29 cellular contexts compared by ENCODE assay signal in the genomic region with DNA sequence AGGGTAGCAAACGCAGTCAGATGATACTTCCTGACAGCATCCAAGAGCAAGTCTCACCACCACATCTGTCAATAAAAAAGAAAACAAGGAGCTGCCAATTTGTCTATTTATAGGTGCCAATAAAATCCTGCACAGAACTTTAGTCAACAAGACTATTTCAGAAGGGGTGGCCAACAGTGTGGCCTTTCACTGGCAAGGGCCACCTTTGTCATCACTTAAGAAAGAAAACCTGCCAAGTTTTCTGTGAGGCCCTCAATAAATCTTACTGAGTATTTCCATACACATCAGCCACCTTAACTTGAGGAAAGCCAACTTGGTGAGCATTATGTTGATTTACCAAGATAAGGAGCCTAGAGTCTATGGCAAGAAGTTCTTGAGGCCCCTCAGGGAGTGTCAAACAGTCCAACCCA.
DNase-seq lines count a peak whose midpoint lies in the region; ATAC-seq and TF ChIP-seq lines count a peak whose summit lies in the region.
"Had no signal": no experiment of that assay in that cellular context is flagged by ENCODE, and none has a peak within 500 bp of the region (broad histone marks: within the 10 kb centered on the region; RNA-seq: fewer than 3 reads in every experiment).

No MANE protein-coding gene starts in this region.

- peak overlapping the region; percentile 25; the same call in 1 of the 2 replicates for H2AFZ ChIP-seq in KMS-11 (ENCODE audit: low read depth)
- H2AFZ ChIP-seq in PC-9 = no peak overlapping the region
- H2AFZ ChIP-seq in smooth muscle cell (ENCODE audit: low read depth) = no peak overlapping the region

- no TSS peak for BruUV-seq in PC-9 (replicated peaks; lab: Mats Ljungman, UMichigan)

- H3K4me1 ChIP-seq in KMS-11 (ENCODE audit: low read depth, poor library complexity, severe bottlenecking) (peaks cover 81% of the 10 kb centered on the region), PC-9 (replicated peaks; ENCODE audit: insufficient read depth) (peaks cover 40% of the 10 kb centered on the region), smooth muscle cell (ENCODE audit: low read depth) (peaks cover 5% of the 10 kb centered on the region), spleen (peaks cover 0 to 11% (median 0%) of the 10 kb centered on the region in 6 donors)
- H3K4me1 ChIP-seq: breast epithelium, heart left ventricle, right atrium auricular region had no signal

- POLR2A ChIA-PET in PC-9 (lab: Charles Lee; ENCODE audit: unreplicated experiment) = no interaction called here

- no peaks in the 10 kb centered on the region for H3K9me2 ChIP-seq in PC-9 (ENCODE audit: insufficient read depth)

- H3K27me3 ChIP-seq in KMS-11 (ENCODE audit: insufficient read depth, low read depth) (no peaks in the 10 kb centered on the region), PC-9 (ENCODE audit: insufficient read depth, low read depth) (no peaks in the 10 kb centered on the region), smooth muscle cell (ENCODE audit: low read depth) (no peaks in the 10 kb centered on the region), spleen (replicated peaks in 1 of 7) (no peaks in the 10 kb centered on the region)
- H3K27me3 ChIP-seq: breast epithelium, esophagus squamous epithelium, foreskin keratinocyte, heart left ventricle, MG63, pancreas, right atrium auricular region, stomach had no signal

- H3K9me3 Mint-ChIP-seq in mesothelial cell of epicardium = no peaks in the 10 kb centered on the region
- H3K9me3 Mint-ChIP-seq: activated CD8-positive, alpha-beta T cell treated with anti-CD3 and anti-CD28 coated beads for 36 hours; activated naive CD4-positive, alpha-beta T cell treated with anti-CD3 and anti-CD28 coated beads, Interleukin-2, amount 10 ng/mL, durations not matched to agents 7 days and 5 days had no signal

- DNase-seq in PC-9 (peak in 1 of 2 experiments; percentile 68), mesothelial cell of epicardium (ENCODE audit: low spot score in 2 of 2, unreplicated experiment in 2 of 2) (no peak), smooth muscle cell (lab: John Stamatoyannopoulos, UW; ENCODE audit: unreplicated experiment) (no peak), spleen (no peak)
- DNase-seq in activated naive CD4-positive, alpha-beta T cell treated with anti-CD3 and anti-CD28 coated beads, Interleukin-2, amount 50 U/mL, for 16 hours = no peak
- DNase-seq: activated CD4-positive, alpha-beta T cell treated with anti-CD3 and anti-CD28 coated beads for 1 hour; activated CD8-positive, alpha-beta T cell treated with anti-CD3 and anti-CD28 coated beads for 36 hours; activated naive CD4-positive, alpha-beta T cell treated with anti-CD3 and anti-CD28 coated beads, Interleukin-2, amount 10 ng/mL, durations not matched to agents 7 days and 5 days; amygdala; esophagus squamous epithelium; foreskin keratinocyte; heart left ventricle; kidney glomerular epithelial cell; MG63; NCI-H1105 treated with DMSO at 0.1 percent for 48 hours; NCI-H1930; NCI-H2171 treated with DMSO at 0.1 percent for 48 hours; NCI-H524; pancreas; Right ventricle myocardium superior; stimulated activated CD4-positive, alpha-beta T cell treated with anti-CD3 and anti-CD28 coated beads, Interleukin-4, amount 100 ng/mL, for 1 hour; stomach had no signal

- peak overlapping the region; percentile 99 for H3K27ac Mint-ChIP-seq in mesothelial cell of epicardium
- H3K27ac Mint-ChIP-seq: activated CD8-positive, alpha-beta T cell treated with anti-CD3 and anti-CD28 coated beads for 36 hours; activated naive CD4-positive, alpha-beta T cell treated with anti-CD3 and anti-CD28 coated beads, Interleukin-2, amount 10 ng/mL, durations not matched to agents 7 days and 5 days had no signal

- no peaks in the 10 kb centered on the region for H3K36me3 Mint-ChIP-seq in mesothelial cell of epicardium
- H3K36me3 Mint-ChIP-seq: activated naive CD4-positive, alpha-beta T cell treated with anti-CD3 and anti-CD28 coated beads, Interleukin-2, amount 10 ng/mL, durations not matched to agents 7 days and 5 days had no signal

- CTCF ChIA-PET in PC-9 (lab: Charles Lee) = no interaction called here

- intact Hi-C loops in PC-9 (cut with micrococcal nuclease; ENCODE audit: unreplicated experiment) (no loop called here), spleen (cut with DNase I; ENCODE audit: low total_unique reads) (no loop called here)

- H3K9ac ChIP-seq in KMS-11 = no peak overlapping the region
- no peak overlapping the region for H3K9ac ChIP-seq in smooth muscle cell (ENCODE audit: low read depth)
- H3K9ac ChIP-seq: BLaER1 treated with 17β-estradiol and CSF1 and Interleukin-3, amounts not matched to agents 10 nM and 100 nM had no signal

- no peak overlapping the region for H3K4me3 ChIP-seq in KMS-11 (IDR thresholded peaks at IDR 0.05; ENCODE audit: insufficient read depth, low read depth, low read length)
- H3K4me3 ChIP-seq in PC-9 = no peak overlapping the region
- H3K4me3 ChIP-seq in smooth muscle cell = no peak overlapping the region
- H3K4me3 ChIP-seq in spleen = no peak overlapping the region
- H3K4me3 ChIP-seq: BLaER1 treated with 17β-estradiol and CSF1 and Interleukin-3, amounts not matched to agents 10 nM and 100 nM; breast epithelium; esophagus squamous epithelium; heart left ventricle; lung; MG63; pancreas; right atrium auricular region; stomach had no signal

- H3K4me1 Mint-ChIP-seq in mesothelial cell of epicardium = peaks cover 51% of the 10 kb centered on the region

- peak overlapping the region; percentile 69 for H3K4me2 ChIP-seq in KMS-11
- H3K4me2 ChIP-seq in PC-9 = 0 out of 2 replicates have a peak overlapping the region, but pooled peaks have one; percentile 50
- H3K4me2 ChIP-seq in smooth muscle cell = peak overlapping the region; percentile 21

- H3K79me2 ChIP-seq in KMS-11 (ENCODE audit: insufficient read depth, low read depth) (no peaks in the 10 kb centered on the region), PC-9 (ENCODE audit: low read depth) (no peaks in the 10 kb centered on the region), smooth muscle cell (ENCODE audit: low read depth) (no peaks in the 10 kb centered on the region)

- H3K4me3 Mint-ChIP-seq in mesothelial cell of epicardium = no peak overlapping the region
- H3K4me3 Mint-ChIP-seq: activated CD8-positive, alpha-beta T cell treated with anti-CD3 and anti-CD28 coated beads for 36 hours; activated naive CD4-positive, alpha-beta T cell treated with anti-CD3 and anti-CD28 coated beads, Interleukin-2, amount 10 ng/mL, durations not matched to agents 7 days and 5 days had no signal

- WGBS in smooth muscle cell (ENCODE audit: low lambda C conversion rate) = 71% methylated on average over 1 of the region's 1 CpG
- 87 to 97% (median 90%) methylated on average over 1 of the region's 1 CpG for WGBS in spleen, 5 donors

- H3F3A ChIP-seq in PC-9 (ENCODE audit: insufficient read depth, low read depth) = peaks cover 22% of the 10 kb centered on the region
- H3F3A ChIP-seq in smooth muscle cell (ENCODE audit: low read depth) = no peaks in the 10 kb centered on the region

- peak overlapping the region; percentile 97 for H3K27ac ChIP-seq in KMS-11
- peak overlapping the region; percentile 89 for H3K27ac ChIP-seq in PC-9
- H3K27ac ChIP-seq in smooth muscle cell (ENCODE audit: low read depth) = peak overlapping the region; percentile 88
- no peak overlapping the region for H3K27ac ChIP-seq in spleen
- H3K27ac ChIP-seq: BLaER1 treated with 17β-estradiol and CSF1 and Interleukin-3, amounts not matched to agents 10 nM and 100 nM; breast epithelium; esophagus squamous epithelium; heart left ventricle; right atrium auricular region; stomach had no signal

- H3K36me3 ChIP-seq in KMS-11 (ENCODE audit: insufficient read depth) (no peaks in the 10 kb centered on the region), PC-9 (ENCODE audit: low read depth) (no peaks in the 10 kb centered on the region), smooth muscle cell (ENCODE audit: low read depth) (no peaks in the 10 kb centered on the region), spleen (no peaks in the 10 kb centered on the region)
- H3K36me3 ChIP-seq: BLaER1 treated with 17β-estradiol and CSF1 and Interleukin-3, amounts not matched to agents 10 nM and 100 nM; breast epithelium; esophagus squamous epithelium; heart left ventricle; MG63; pancreas; right atrium auricular region; stomach had no signal

- TF ChIP-seq CTCF in KMS-11 (conservative IDR thresholded peaks at IDR 0.05; ENCODE audit: low read depth, low read length) (no peak), PC-9 (conservative IDR thresholded peaks at IDR 0.05) (no peak), mesothelial cell of epicardium (IDR thresholded peaks at IDR 0.05; ENCODE audit: unreplicated experiment) (no peak), smooth muscle cell (IDR thresholded peaks at IDR 0.05; ENCODE audit: borderline replicate concordance, insufficient read depth, poor library complexity, severe bottlenecking) (no peak), spleen (IDR thresholded peaks at IDR 0.05 in 8 of 11, conservative IDR thresholded peaks at IDR 0.05 in 3 of 11) (no peak)

- H4K20me1 ChIP-seq in KMS-11 (ENCODE audit: insufficient read depth) (no peaks in the 10 kb centered on the region), PC-9 (ENCODE audit: insufficient read depth) (no peaks in the 10 kb centered on the region), smooth muscle cell (ENCODE audit: low read depth) (no peaks in the 10 kb centered on the region)

- no peaks in the 10 kb centered on the region for H3K27me3 Mint-ChIP-seq in mesothelial cell of epicardium (ENCODE audit: low read depth)

- no peak for ATAC-seq in HG03196 (IDR thresholded peaks at IDR 0.05; ENCODE audit: unreplicated experiment)
- ATAC-seq: activated CD8-positive, alpha-beta T cell treated with anti-CD3 and anti-CD28 coated beads for 36 hours; foreskin keratinocyte; heart left ventricle; Panc1; pancreas had no signal

- H3K9me3 ChIP-seq in PC-9 (ENCODE audit: insufficient read depth, low read depth) (peaks cover 3% of the 10 kb centered on the region; the same call in 1 of the 2 replicates), smooth muscle cell (replicated peaks; ENCODE audit: low read depth) (no peaks in the 10 kb centered on the region), spleen (no peaks in the 10 kb centered on the region)
- H3K9me3 ChIP-seq: BLaER1 treated with 17β-estradiol and CSF1 and Interleukin-3, amounts not matched to agents 10 nM and 100 nM; breast epithelium; esophagus squamous epithelium; heart left ventricle; MG63; pancreas; right atrium auricular region; stomach had no signal

- no peak for TF ChIP-seq POLR2A in spleen (IDR thresholded peaks at IDR 0.05)

Comparison
In these comparisons a context has a peak if more than half of its experiments do, and no peak if none do; other contexts are left out.
1. H3K27ac ChIP-seq: peak in KMS-11 (single experiment), PC-9 (single experiment) and smooth muscle cell (single experiment); none in spleen (0 of 8).
2. Peak in every context shown above with its lines, with median percentiles within 50 percentile points of each other: H3K4me2 ChIP-seq.